1 cellular context compared by ENCODE assay signal in the genomic region with DNA sequence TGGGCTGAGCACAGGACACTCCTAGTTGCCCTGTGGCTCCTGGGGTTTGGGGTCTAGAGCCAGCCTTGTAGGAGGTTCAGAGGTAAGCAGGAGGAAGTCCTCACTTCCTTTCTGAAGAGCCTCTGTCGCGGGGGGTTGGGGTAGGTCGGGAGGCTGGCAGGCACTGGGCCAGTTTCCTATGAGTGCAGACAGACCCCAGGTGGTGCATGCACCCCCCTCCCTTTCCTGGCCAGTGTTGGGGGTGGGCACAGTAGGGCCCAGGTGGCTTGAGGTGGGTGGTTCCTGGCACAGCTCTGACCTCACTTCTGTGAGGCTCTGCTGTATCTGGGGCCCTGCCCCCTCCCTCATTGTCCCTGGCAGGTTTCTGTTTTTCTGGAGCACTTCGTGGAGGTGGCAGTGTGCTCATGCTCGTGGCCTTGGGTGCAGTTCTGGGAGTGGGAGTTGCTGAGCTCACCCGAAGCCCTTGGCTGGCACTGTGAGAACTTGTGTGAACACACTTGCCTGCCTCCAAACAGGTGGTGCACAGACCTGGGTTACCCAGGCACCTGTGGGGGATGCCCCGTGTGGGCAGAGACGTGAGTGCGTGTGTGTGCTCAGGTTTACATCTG.
TF ChIP-seq lines count a peak whose summit lies in the region.

No MANE protein-coding gene starts in this region.

TF ChIP-seq in H1, 55 proteins besides CTCF, POLR2A, EP300 and RAD21 (continued from another document):
- TF ChIP-seq CHD7 (IDR thresholded peaks at IDR 0.05; ENCODE audit: insufficient replicate concordance, low read length) (no peak), CEBPB (IDR thresholded peaks at IDR 0.05; ENCODE audit: low read depth, low read length) (no peak), BACH1 (IDR thresholded peaks at IDR 0.05; ENCODE audit: low read length) (no peak), KDM5A (IDR thresholded peaks at IDR 0.05; ENCODE audit: low read length) (no peak), SRF (IDR thresholded peaks at IDR 0.05; ENCODE audit: low read depth, low read length) (no peak), SP1 (IDR thresholded peaks at IDR 0.05; ENCODE audit: low read depth, low read length) (no peak), KDM1A (IDR thresholded peaks at IDR 0.05; ENCODE audit: borderline replicate concordance, low read length) (no peak), ATF2 (IDR thresholded peaks at IDR 0.05; ENCODE audit: low read length) (no peak), TEAD4 (IDR thresholded peaks at IDR 0.05; ENCODE audit: low read depth, low read length) (no peak)
- TF ChIP-seq, protein P1, sequence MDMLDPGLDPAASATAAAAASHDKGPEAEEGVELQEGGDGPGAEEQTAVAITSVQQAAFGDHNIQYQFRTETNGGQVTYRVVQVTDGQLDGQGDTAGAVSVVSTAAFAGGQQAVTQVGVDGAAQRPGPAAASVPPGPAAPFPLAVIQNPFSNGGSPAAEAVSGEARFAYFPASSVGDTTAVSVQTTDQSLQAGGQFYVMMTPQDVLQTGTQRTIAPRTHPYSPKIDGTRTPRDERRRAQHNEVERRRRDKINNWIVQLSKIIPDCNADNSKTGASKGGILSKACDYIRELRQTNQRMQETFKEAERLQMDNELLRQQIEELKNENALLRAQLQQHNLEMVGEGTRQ (IDR thresholded peaks at IDR 0.05; ENCODE audit: low read length): no peak
